In genomic region chr19:1250374-1251232, GRCh38 we compare ENCODE assay signal across 6 cellular contexts. TPM values are rescaled to one million over a fixed set of nuclear protein-coding genes. Genes with fewer than 3 reads are reported as not detected.
DNase-seq lines count a peak whose midpoint lies in the region; ATAC-seq, FAIRE-seq and TF ChIP-seq lines count a peak whose summit lies in the region.

No MANE protein-coding gene starts in this region.

- H3K9ac ChIP-seq in H1 (replicated peaks in 1 of 4; ENCODE audit: extremely low read depth in 1 of 4, low read depth in 3 of 4, low read length in 3 of 4): peak overlapping the region; percentile 59 to 98 (median 87)

- POLR2A ChIA-PET in H1 (lab: Charles Lee; ENCODE audit: partially characterized antibody): interaction anchor here (1.0 to 19.4 kb wide), 6 partner anchors 9 to 27 kb away, joined by 3 to 456 read pairs (median 6); partner anchors contain the start of genes ATP5F1D, CIRBP and FAM174C

- peaks cover 15% of the 10 kb centered on the region; the same call in 1 of the 2 replicates for H3K79me1 ChIP-seq in H1 (ENCODE audit: low read depth, low read length)

- TF ChIP-seq RAD21 in H1 (IDR thresholded peaks at IDR 0.05 in 1 of 2, conservative IDR thresholded peaks at IDR 0.05 in 1 of 2; ENCODE audit: low read depth in 2 of 2, low read length in 2 of 2): no peak

- no peak for FAIRE-seq in H1 (lab: Jason Lieb, UNC)

- peaks cover 2% of the 10 kb centered on the region; the same call in 1 of the 2 replicates for H3K23me2 ChIP-seq in H1 (ENCODE audit: low read depth, low read length)

- H3K18ac ChIP-seq in H1 (ENCODE audit: extremely low read depth, low read length): peak overlapping the region; percentile 75

- no peak overlapping the region for H2AK5ac ChIP-seq in H1 (ENCODE audit: low read depth, low read length)

- ATAC-seq in RWPE2 (ENCODE audit: low read depth) (no peak), GM21515 (IDR thresholded peaks at IDR 0.05; ENCODE audit: unreplicated experiment) (no peak)

- H3K4me3 ChIP-seq in H7 (ENCODE audit: insufficient read depth, low read depth, low read length) (peak overlapping the region; percentile 93), RWPE2 (ENCODE audit: severe bottlenecking) (peak overlapping the region; percentile 58), H1 (ENCODE audit: extremely low read depth in 1 of 4, insufficient read depth in 2 of 4, low read depth in 3 of 4, low read length in 4 of 4) (peak overlapping the region; percentile 66 to 99 (median 83)), neutrophil (ENCODE audit: low read depth in 1 of 2, low read length in 1 of 2) (peak overlapping the region; percentile 75 to 98)

- H3K56ac ChIP-seq in H1 (replicated peaks; ENCODE audit: insufficient read length, low read depth, low read length): peak overlapping the region; percentile 77

- H2BK15ac ChIP-seq in H1 (ENCODE audit: low read length): no peak overlapping the region

- H3K4me2 ChIP-seq in H1 (ENCODE audit: insufficient read depth in 1 of 2, low read depth in 2 of 2, low read length in 2 of 2): peak overlapping the region; percentile 83 to 97

- peak; percentile 96 for DNase-seq in H7
- DNase-seq in RWPE2 (ENCODE audit: low spot score): no peak
- DNase-seq in H1 (ENCODE audit: low read depth in 1 of 2, low spot score in 2 of 2): no peak
- no peak for DNase-seq in DMS153 treated with DMSO at 0.1 percent for 48 hours (lab: John Stamatoyannopoulos, UW; ENCODE audit: unreplicated experiment)

- H3K27ac ChIP-seq in RWPE2 (ENCODE audit: poor library complexity, severe bottlenecking) (peak overlapping the region; percentile 97), H1 (ENCODE audit: low read depth, low read length) (peak overlapping the region; percentile 89), neutrophil (peak overlapping the region; percentile 100)

- no peak overlapping the region for H2AFZ ChIP-seq in H1 (ENCODE audit: low read length)

- peaks cover 16 to 20% of the 10 kb centered on the region in 2 experiments for H4K20me1 ChIP-seq in H1 (replicated peaks in 1 of 2; ENCODE audit: control insufficient read depth in 1 of 2, insufficient read depth in 2 of 2, low read length in 2 of 2)

- no peak for TF ChIP-seq EP300 in H1 (IDR thresholded peaks at IDR 0.05; ENCODE audit: borderline replicate concordance in 1 of 2, low read depth in 2 of 2, low read length in 2 of 2)

- no peak overlapping the region for H3K23ac ChIP-seq in H1 (ENCODE audit: insufficient read length)

- H2BK12ac ChIP-seq in H1 (ENCODE audit: low read depth, low read length): no peak overlapping the region

- no peak overlapping the region for H2BK20ac ChIP-seq in H1 (ENCODE audit: low read length)

- peaks cover 9 to 49% of the 10 kb centered on the region in 2 experiments for H3K79me2 ChIP-seq in H1 (ENCODE audit: control insufficient read depth in 1 of 2, insufficient read depth in 2 of 2, low read length in 2 of 2)

- TF ChIP-seq POLR2A in H1 (IDR thresholded peaks at IDR 0.05; ENCODE audit: control extremely low read depth in 1 of 2, low read depth in 2 of 2, low read length in 2 of 2): peak in 1 of 2 experiments; percentile 40; a peak in 2 of 3 replicates

- H3K4ac ChIP-seq in H1 (replicated peaks; ENCODE audit: insufficient read length, low read depth, low read length): peak overlapping the region; percentile 96

- H3K27me3 ChIP-seq in H7 (ENCODE audit: control insufficient read depth, insufficient read depth, low read length): no peaks in the 10 kb centered on the region
- no peaks in the 10 kb centered on the region for H3K27me3 ChIP-seq in RWPE2 (ENCODE audit: insufficient read depth, poor library complexity, severe bottlenecking)
- no peaks in the 10 kb centered on the region for H3K27me3 ChIP-seq in H1 (replicated peaks in 1 of 4; ENCODE audit: control insufficient read depth in 3 of 4, extremely low read depth in 1 of 4, insufficient read depth in 3 of 4, low read length in 3 of 4)
- H3K27me3 ChIP-seq in neutrophil: no peaks in the 10 kb centered on the region

- H3K36me3 ChIP-seq in H7 (replicated peaks; ENCODE audit: control insufficient read depth, insufficient read depth, low read length) (peaks cover 10% of the 10 kb centered on the region), RWPE2 (ENCODE audit: low read depth) (peaks cover 46% of the 10 kb centered on the region), H1 (ENCODE audit: control insufficient read depth in 2 of 4, insufficient read depth in 4 of 4, low read length in 3 of 4) (peaks cover 21 to 47% (median 34%) of the 10 kb centered on the region in 4 experiments), neutrophil (peaks cover 55% of the 10 kb centered on the region)

- H4K5ac ChIP-seq in H1 (ENCODE audit: insufficient read length, low read depth, low read length): peak overlapping the region; percentile 60

- TF ChIP-seq CTCF in RWPE2 (IDR thresholded peaks at IDR 0.05; ENCODE audit: poor library complexity, severe bottlenecking) (no peak), H1 (IDR thresholded peaks at IDR 0.05; ENCODE audit: control extremely low read depth in 1 of 3, insufficient read depth in 1 of 3, low read depth in 1 of 3, low read length in 3 of 3) (no peak), neutrophil (IDR thresholded peaks at IDR 0.05) (no peak)

- CTCF ChIA-PET in H1 (lab: Charles Lee; ENCODE audit: partially characterized antibody): interaction anchor here (1.3 kb wide), 1 partner anchor 16 kb away, joined by 7 read pairs; no protein-coding TSS in a partner anchor

- H4K91ac ChIP-seq in H1 (replicated peaks; ENCODE audit: insufficient read length, low read length): peak overlapping the region; percentile 12

- H3K9me3 ChIP-seq in RWPE2 (ENCODE audit: severe bottlenecking): no peaks in the 10 kb centered on the region
- H3K9me3 ChIP-seq in H1 (ENCODE audit: insufficient read depth in 2 of 2, low read depth in 1 of 2, low read length in 1 of 2): no peaks in the 10 kb centered on the region
- H3K9me3 ChIP-seq in neutrophil: peaks cover 14% of the 10 kb centered on the region

- 1% methylated on average over 17 of the region's 97 CpGs; no CpG with 5 or more reads in 1 of the 2 experiments for WGBS in H1 (ENCODE audit: extremely low coverage in 1 of 2, insufficient coverage in 1 of 2, insufficient read length in 1 of 2, insufficient replicate concordance in 2 of 2, low coverage in 1 of 2, low lambda C conversion rate in 2 of 2, missing lambda C conversion rate in 1 of 2), 2 experiments

- peak overlapping the region; percentile 85; the same call in 1 of the 2 replicates for H4K8ac ChIP-seq in H1 (ENCODE audit: extremely low read depth, insufficient read depth, low read length)

- H3K4me1 ChIP-seq in RWPE2 (ENCODE audit: insufficient read depth, poor library complexity, severe bottlenecking): peaks cover 17% of the 10 kb centered on the region
- H3K4me1 ChIP-seq in H1 (replicated peaks in 1 of 4; ENCODE audit: control insufficient read depth in 3 of 4, insufficient read depth in 4 of 4, low read length in 3 of 4): peaks cover 0 to 21% (median 14%) of the 10 kb centered on the region in 4 experiments; a peak in 6 of 7 replicates
- H3K4me1 ChIP-seq in neutrophil (ENCODE audit: control insufficient read depth in 1 of 2, insufficient read depth in 1 of 2, low read depth in 1 of 2, low read length in 1 of 2): peaks cover 37 to 46% of the 10 kb centered on the region in 2 experiments

- no peak overlapping the region for H3K14ac ChIP-seq in H1 (ENCODE audit: insufficient read length)

- peak overlapping the region; percentile 71; the same call in 1 of the 2 replicates for H2BK5ac ChIP-seq in H1 (ENCODE audit: low read depth, low read length)

- no peak overlapping the region for H2BK120ac ChIP-seq in H1 (replicated peaks; ENCODE audit: low read depth, low read length)

RNA-seq across cellular contexts. Expression of gene MIDN, which starts 2.2 kb away (rescaled TPM):
- 35.1 and 50.3 TPM in 2 replicates for total RNA-seq in H7 (2014; rRNA removed; shearing (Covaris generic))
- total RNA-seq in H1 (2021; fragmentation: NEBNext Ultra II Directional; extraction: Animal tissue kit (Norgen Biotek cat#: 25700)): 159 and 166 TPM in 2 replicates
- 39.8 and 86.0 TPM in 2 replicates for polyA plus RNA-seq in H1 (2011; rRNA removed)
- 38.5 TPM for polyA plus RNA-seq in H1 (2011; cell fraction: cytosol; rRNA removed)
- polyA plus RNA-seq in H1 (2011; cell fraction: nucleus; rRNA removed): 85.2 TPM
- polyA plus RNA-seq in H1 (2012, experiment 1 of 2): 58.2 to 110 TPM (median 92.2 TPM) in 4 replicates
- polyA plus RNA-seq in H1 (2012, experiment 2 of 2): 90.5 TPM
- polyA plus RNA-seq in H1 (2013, experiment 1 of 2): 95.6 TPM
- polyA plus RNA-seq in H1 (2013, experiment 2 of 2): 90.3 TPM
- 10.3 and 14.3 TPM in 2 replicates for polyA minus RNA-seq in H1 (2011; rRNA and poly(A)+ RNA removed)
- 86.0 TPM for polyA minus RNA-seq in H1 (2011; cell fraction: cytosol; rRNA and poly(A)+ RNA removed)
- 55.2 TPM for polyA minus RNA-seq in H1 (2011; cell fraction: nucleus; rRNA and poly(A)+ RNA removed)

RNA-seq across cellular contexts. Expression of gene ATP5F1D, which starts 9.1 kb away (rescaled TPM):
- total RNA-seq in H7 (2014; rRNA removed; shearing (Covaris generic)): 44.7 and 53.1 TPM in 2 replicates
- 174 and 182 TPM in 2 replicates for total RNA-seq in H1 (2021; fragmentation: NEBNext Ultra II Directional; extraction: Animal tissue kit (Norgen Biotek cat#: 25700))
- 249 and 338 TPM in 2 replicates for polyA plus RNA-seq in H1 (2011; rRNA removed)
- polyA plus RNA-seq in H1 (2011; cell fraction: cytosol; rRNA removed): 142 TPM
- polyA plus RNA-seq in H1 (2011; cell fraction: nucleus; rRNA removed): 120 TPM
- 87.3 to 189 TPM (median 180 TPM) in 4 replicates for polyA plus RNA-seq in H1 (2012, experiment 1 of 2)
- polyA plus RNA-seq in H1 (2012, experiment 2 of 2): 328 TPM
- 148 TPM for polyA plus RNA-seq in H1 (2013, experiment 1 of 2)
- 145 TPM for polyA plus RNA-seq in H1 (2013, experiment 2 of 2)
- polyA minus RNA-seq in H1 (2011; rRNA and poly(A)+ RNA removed): 13.4 and 18.6 TPM in 2 replicates
- 118 TPM for polyA minus RNA-seq in H1 (2011; cell fraction: cytosol; rRNA and poly(A)+ RNA removed)
- polyA minus RNA-seq in H1 (2011; cell fraction: nucleus; rRNA and poly(A)+ RNA removed): 40.2 TPM

RNA-seq across cellular contexts. Expression of gene CBARP, which starts 12.8 kb away (rescaled TPM):
- total RNA-seq in H7 (2014; rRNA removed; shearing (Covaris generic)): 6.7 and 9.8 TPM in 2 replicates
- total RNA-seq in H1 (2021; fragmentation: NEBNext Ultra II Directional; extraction: Animal tissue kit (Norgen Biotek cat#: 25700)): 14.7 and 18.0 TPM in 2 replicates
- polyA plus RNA-seq in H1 (2011; rRNA removed): 4.9 and 11.6 TPM in 2 replicates
- 7.4 TPM for polyA plus RNA-seq in H1 (2011; cell fraction: cytosol; rRNA removed)
- 39.9 TPM for polyA plus RNA-seq in H1 (2011; cell fraction: nucleus; rRNA removed)
- 4.2 to 12.2 TPM (median 10.1 TPM) in 4 replicates for polyA plus RNA-seq in H1 (2012, experiment 1 of 2)
- polyA plus RNA-seq in H1 (2012, experiment 2 of 2): 3.2 TPM
- polyA plus RNA-seq in H1 (2013, experiment 1 of 2): 11.0 TPM
- 9.9 TPM for polyA plus RNA-seq in H1 (2013, experiment 2 of 2)
- 2.0 and 2.2 TPM in 2 replicates for polyA minus RNA-seq in H1 (2011; rRNA and poly(A)+ RNA removed)
- polyA minus RNA-seq in H1 (2011; cell fraction: cytosol; rRNA and poly(A)+ RNA removed): 8.2 TPM
- polyA minus RNA-seq in H1 (2011; cell fraction: nucleus; rRNA and poly(A)+ RNA removed): 11.6 TPM

RNA-seq across cellular contexts. Expression of gene CIRBP, which starts 18.5 kb away (rescaled TPM):
- total RNA-seq in H7 (2014; rRNA removed; shearing (Covaris generic)): 219 and 221 TPM in 2 replicates
- 175 TPM in 2 replicates for total RNA-seq in H1 (2021; fragmentation: NEBNext Ultra II Directional; extraction: Animal tissue kit (Norgen Biotek cat#: 25700))
- 199 and 331 TPM in 2 replicates for polyA plus RNA-seq in H1 (2011; rRNA removed)
- polyA plus RNA-seq in H1 (2011; cell fraction: cytosol; rRNA removed): 472 TPM
- 581 TPM for polyA plus RNA-seq in H1 (2011; cell fraction: nucleus; rRNA removed)
- 213 to 357 TPM (median 316 TPM) in 4 replicates for polyA plus RNA-seq in H1 (2012, experiment 1 of 2)
- 95.1 TPM for polyA plus RNA-seq in H1 (2012, experiment 2 of 2)
- 151 TPM for polyA plus RNA-seq in H1 (2013, experiment 1 of 2)
- polyA plus RNA-seq in H1 (2013, experiment 2 of 2): 135 TPM
- 44.5 and 56.0 TPM in 2 replicates for polyA minus RNA-seq in H1 (2011; rRNA and poly(A)+ RNA removed)
- polyA minus RNA-seq in H1 (2011; cell fraction: cytosol; rRNA and poly(A)+ RNA removed): 77.4 TPM
- polyA minus RNA-seq in H1 (2011; cell fraction: nucleus; rRNA and poly(A)+ RNA removed): 99.9 TPM

RNA-seq across cellular contexts. Expression of gene FAM174C, which starts 24.7 kb away (rescaled TPM):
- total RNA-seq in H7 (2014; rRNA removed; shearing (Covaris generic)): 78.0 and 83.1 TPM in 2 replicates
- 44.5 and 54.6 TPM in 2 replicates for total RNA-seq in H1 (2021; fragmentation: NEBNext Ultra II Directional; extraction: Animal tissue kit (Norgen Biotek cat#: 25700))
- polyA plus RNA-seq in H1 (2011; rRNA removed): 125 and 159 TPM in 2 replicates
- 76.1 TPM for polyA plus RNA-seq in H1 (2011; cell fraction: cytosol; rRNA removed)
- polyA plus RNA-seq in H1 (2011; cell fraction: nucleus; rRNA removed): 72.4 TPM
- polyA plus RNA-seq in H1 (2012, experiment 1 of 2): 39.9 to 68.4 TPM (median 61.5 TPM) in 4 replicates
- polyA plus RNA-seq in H1 (2012, experiment 2 of 2): 79.3 TPM
- polyA plus RNA-seq in H1 (2013, experiment 1 of 2): 50.0 TPM
- polyA plus RNA-seq in H1 (2013, experiment 2 of 2): 59.2 TPM
- 6.8 and 9.7 TPM in 2 replicates for polyA minus RNA-seq in H1 (2011; rRNA and poly(A)+ RNA removed)
- 22.8 TPM for polyA minus RNA-seq in H1 (2011; cell fraction: cytosol; rRNA and poly(A)+ RNA removed)
- polyA minus RNA-seq in H1 (2011; cell fraction: nucleus; rRNA and poly(A)+ RNA removed): 20.8 TPM
